Comparison of ENCODE assay signal across 23 cellular contexts in the genomic region with DNA sequence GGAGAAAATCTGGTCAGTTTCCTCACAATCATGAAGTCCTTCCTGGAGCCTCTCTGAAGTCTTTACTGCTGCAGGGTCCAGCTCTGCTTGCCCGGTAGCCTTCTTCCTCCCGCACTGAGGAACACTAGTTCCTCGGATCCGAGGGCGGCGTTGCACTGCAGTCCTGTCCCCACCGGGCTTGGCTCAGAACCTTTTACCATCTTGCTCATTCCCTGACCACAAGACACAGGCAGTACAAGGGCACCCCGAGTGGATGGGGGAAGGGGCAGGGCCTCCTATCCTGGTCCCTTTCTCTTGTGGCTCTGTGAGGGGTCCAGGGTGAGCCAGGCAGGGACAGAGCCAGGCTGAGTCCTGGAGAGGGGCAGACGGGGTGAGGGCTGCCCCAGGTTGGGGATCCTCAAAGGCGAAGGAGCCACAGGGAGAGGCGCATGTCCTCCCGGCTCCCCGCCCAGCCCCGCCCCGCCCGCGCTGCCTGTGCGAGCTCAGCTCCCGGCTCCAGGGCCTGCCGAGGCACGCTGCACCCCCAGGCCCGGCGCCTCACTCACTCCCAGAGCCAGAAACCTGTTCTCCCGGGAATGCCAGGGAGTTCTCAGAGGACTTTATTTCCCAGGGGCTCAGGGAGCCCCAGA. TPM values are rescaled to one million over a fixed set of nuclear protein-coding genes. Genes with fewer than 3 reads are reported as not detected.
DNase-seq lines count a peak whose midpoint lies in the region; ATAC-seq and TF ChIP-seq lines count a peak whose summit lies in the region.
"Had no signal": no experiment of that assay in that cellular context is flagged by ENCODE, and none has a peak within 500 bp of the region (broad histone marks: within the 10 kb centered on the region; RNA-seq: fewer than 3 reads in every experiment).

No MANE protein-coding gene starts in this region.

- H4K20me1 ChIP-seq in osteoblast (ENCODE audit: insufficient read depth, low read length) = no peaks in the 10 kb centered on the region

- no peaks in the 10 kb centered on the region for H3K79me2 ChIP-seq in osteoblast (ENCODE audit: insufficient read depth, low read length)

- CTCF ChIA-PET in HEK293T (lab: Yijun Ruan, JAX) = no interaction called here

- no peak for TF ChIP-seq CTCF in RWPE2 (IDR thresholded peaks at IDR 0.05; ENCODE audit: poor library complexity, severe bottlenecking)
- no peak for TF ChIP-seq CTCF in osteoblast (IDR thresholded peaks at IDR 0.05; ENCODE audit: extremely low read depth, low read depth, low read length)

- peaks cover 29% of the 10 kb centered on the region for H3K4me1 ChIP-seq in RWPE2 (ENCODE audit: insufficient read depth, poor library complexity, severe bottlenecking)
- H3K4me1 ChIP-seq in osteoblast (ENCODE audit: insufficient read depth, low read length) = no peaks in the 10 kb centered on the region
- H3K4me1 ChIP-seq: ascending aorta, left ventricle myocardium inferior, sigmoid colon had no signal

- POLR2A ChIA-PET in HEK293T (lab: Yijun Ruan, JAX) = no interaction called here

- no peak overlapping the region for H3K4me2 ChIP-seq in osteoblast (ENCODE audit: insufficient read depth, low read length)

- H3K27ac ChIP-seq in RWPE2 (ENCODE audit: poor library complexity, severe bottlenecking) (peak overlapping the region; percentile 20), epithelial cell of prostate (peak overlapping the region; percentile 43), osteoblast (ENCODE audit: low read depth, low read length) (no peak overlapping the region)
- H3K27ac ChIP-seq: ascending aorta, left ventricle myocardium inferior, ovary, sigmoid colon, upper lobe of left lung had no signal

- no peak overlapping the region for H2AFZ ChIP-seq in osteoblast (ENCODE audit: low read length)

- H3K36me3 ChIP-seq in H7 (replicated peaks; ENCODE audit: control insufficient read depth, insufficient read depth, low read length) (no peaks in the 10 kb centered on the region), RWPE2 (ENCODE audit: low read depth) (no peaks in the 10 kb centered on the region), osteoblast (ENCODE audit: insufficient read depth, low read length) (no peaks in the 10 kb centered on the region)
- H3K36me3 ChIP-seq: ascending aorta, left ventricle myocardium inferior, ovary, sigmoid colon, upper lobe of left lung had no signal

- DNase-seq in H7 (peak; percentile 92), RWPE2 (ENCODE audit: low spot score) (no peak), epithelial cell of prostate (ENCODE audit: low read depth, low spot score) (no peak), osteoblast (ENCODE audit: insufficient read length, low spot score, missing footprints) (peak; percentile 90), DMS53 (lab: John Stamatoyannopoulos, UW) (no peak), ureter (ENCODE audit: low spot score) (no peak), DMS153 treated with DMSO at 0.1 percent for 48 hours (lab: John Stamatoyannopoulos, UW; ENCODE audit: unreplicated experiment) (no peak), HEK293T (ENCODE audit: extremely low spot score) (no peak)
- DNase-seq: activated CD4-positive, alpha-beta T cell treated with anti-CD3 and anti-CD28 coated beads, Interleukin-2, amount 10 ng/mL, durations not matched to agents 7 days and 5 days; activated naive CD4-positive, alpha-beta T cell treated with anti-CD3 and anti-CD28 coated beads for 36 hours; activated T-cell treated with anti-CD3 and anti-CD28 coated beads for 4 hours; COR-L47; foreskin melanocyte; left ventricle myocardium inferior; NCI-H1092; ovary; sigmoid colon; stimulated activated CD4-positive, alpha-beta T cell treated with anti-CD3 and anti-CD28 coated beads, Interleukin-1b, Interleukin-23, amount 100 ng/mL, for 48 hours; stimulated activated naive CD8-positive, alpha-beta T cell treated with anti-CD3 and anti-CD28 coated beads, Interleukin-15, amount 100 ng/mL, for 72 hours had no signal

- peak; percentile 91 for ATAC-seq in RWPE2 (ENCODE audit: low read depth)
- ATAC-seq: HCT116; stimulated activated naive CD8-positive, alpha-beta T cell treated with anti-CD3 and anti-CD28 coated beads, Interleukin-15, amount 100 ng/mL, for 72 hours had no signal

- no peaks in the 10 kb centered on the region for H3K9me3 ChIP-seq in RWPE2 (ENCODE audit: severe bottlenecking)
- H3K9me3 ChIP-seq in osteoblast (ENCODE audit: low read depth, low read length) = no peaks in the 10 kb centered on the region
- H3K9me3 ChIP-seq: ascending aorta, left ventricle myocardium inferior, ovary, sigmoid colon, upper lobe of left lung had no signal

- H3K4me3 ChIP-seq in H7 (ENCODE audit: insufficient read depth, low read depth, low read length) (no peak overlapping the region), RWPE2 (ENCODE audit: severe bottlenecking) (no peak overlapping the region), osteoblast (ENCODE audit: insufficient read depth, low read length) (no peak overlapping the region)
- H3K4me3 ChIP-seq: ascending aorta, left ventricle myocardium inferior, ovary, sigmoid colon, upper lobe of left lung had no signal

- H3K27me3 ChIP-seq in H7 (ENCODE audit: control insufficient read depth, insufficient read depth, low read length) = no peaks in the 10 kb centered on the region
- H3K27me3 ChIP-seq in RWPE2 (ENCODE audit: insufficient read depth, poor library complexity, severe bottlenecking) = no peaks in the 10 kb centered on the region
- peaks cover 61% of the 10 kb centered on the region for H3K27me3 ChIP-seq in osteoblast (ENCODE audit: insufficient read depth, low read length)
- H3K27me3 ChIP-seq: ascending aorta, ovary, upper lobe of left lung had no signal

TF ChIP-seq in HEK293T, 16 proteins besides CTCF, POLR2A, EP300 and RAD21:
- TF ChIP-seq BHLHE40 (IDR thresholded peaks at IDR 0.05; ENCODE audit: borderline replicate concordance) (no peak), CTBP1 (IDR thresholded peaks at IDR 0.05; ENCODE audit: borderline replicate concordance) (no peak), ELF4 (IDR thresholded peaks at IDR 0.05) (no peak), L3MBTL2 (conservative IDR thresholded peaks at IDR 0.05) (no peak), ARNT (IDR thresholded peaks at IDR 0.05) (no peak), FOXK2 (IDR thresholded peaks at IDR 0.05) (no peak), FOXA1 (IDR thresholded peaks at IDR 0.05) (no peak), NFRKB (IDR thresholded peaks at IDR 0.05) (no peak), LEF1 (IDR thresholded peaks at IDR 0.05; ENCODE audit: borderline replicate concordance) (no peak)
TF ChIP-seq in HEK293T: peak in this region for 0.

RNA-seq across cellular contexts. Expression of a gene that starts 1.5 kb away (rescaled TPM):
- total RNA-seq in H7 (2014; rRNA removed; shearing (Covaris generic)) = not detected in 2 replicates
- total RNA-seq in osteoblast = not detected in 2 replicates
- total RNA-seq in ureter = 1.5 TPM
- total RNA-seq: activated CD4-positive, alpha-beta T cell treated with anti-CD3 and anti-CD28 coated beads, Interleukin-2, amount 10 ng/mL, durations not matched to agents 7 days and 5 days; activated naive CD4-positive, alpha-beta T cell treated with anti-CD3 and anti-CD28 coated beads for 36 hours; ascending aorta; left ventricle myocardium inferior; ovary; RPMI7951; sigmoid colon had no signal

RNA-seq across cellular contexts. Expression of a gene that starts 34.2 kb away (rescaled TPM):
- total RNA-seq in H7 (2014; rRNA removed; shearing (Covaris generic)) = not detected in 2 replicates
- total RNA-seq in osteoblast (not detected in 2 replicates), ureter (0.62 TPM)
- total RNA-seq: activated CD4-positive, alpha-beta T cell treated with anti-CD3 and anti-CD28 coated beads, Interleukin-2, amount 10 ng/mL, durations not matched to agents 7 days and 5 days; activated naive CD4-positive, alpha-beta T cell treated with anti-CD3 and anti-CD28 coated beads for 36 hours; ascending aorta; left ventricle myocardium inferior; RPMI7951 had no signal

RNA-seq across cellular contexts. Expression of a gene that starts 44.7 kb away (rescaled TPM):
- 87.6 and 96.3 TPM in 2 replicates for total RNA-seq in H7 (2014; rRNA removed; shearing (Covaris generic))
- total RNA-seq in osteoblast (23.2 and 25.0 TPM in 2 replicates), ureter (37.5 TPM)

Comparison
In these comparisons a context has a peak if more than half of its experiments do, and no peak if none do; other contexts are left out.
1. DNase-seq: peak in H7 (single experiment) and osteoblast (single experiment); none in RWPE2 (single experiment), epithelial cell of prostate (single experiment), DMS53 (single experiment), ureter (single experiment), DMS153 treated with DMSO at 0.1 percent for 48 hours (single experiment) and HEK293T (single experiment).